Comparison of ENCODE assay signal across 1 cellular context in genomic region chr12:108562348-108563134, GRCh38.
TF ChIP-seq lines count a peak whose summit lies in the region.

Gene ISCU, plus strand, starts transcription at chr12:108562596. Its CDS starts 27 bp downstream, at chr12:108562623.

TF ChIP-seq in HepG2, 621 proteins besides CTCF, POLR2A, EP300 and RAD21 (continued from another document and continues in another):
- TF ChIP-seq AKNA (CRISPR knock-in tag; IDR thresholded peaks at IDR 0.05; ENCODE audit: borderline replicate concordance) (no peak), FOSL1 (CRISPR knock-in tag; IDR thresholded peaks at IDR 0.05; ENCODE audit: borderline replicate concordance) (no peak), ZSCAN5A (CRISPR knock-in tag; IDR thresholded peaks at IDR 0.05; ENCODE audit: borderline replicate concordance) (no peak), NCOA5 (CRISPR knock-in tag; IDR thresholded peaks at IDR 0.05) (no peak), ZNF775 (CRISPR knock-in tag; IDR thresholded peaks at IDR 0.05; ENCODE audit: borderline replicate concordance) (no peak), HMGXB3 (CRISPR knock-in tag; IDR thresholded peaks at IDR 0.05; ENCODE audit: borderline replicate concordance) (no peak), JUND (CRISPR knock-in tag; IDR thresholded peaks at IDR 0.05) (no peak), ELF1 (CRISPR knock-in tag; IDR thresholded peaks at IDR 0.05) (peak; percentile 36; the same call in 1 of the 2 replicates), ZC3H4 (CRISPR knock-in tag; IDR thresholded peaks at IDR 0.05; ENCODE audit: borderline replicate concordance) (no peak), TEF (CRISPR knock-in tag; IDR thresholded peaks at IDR 0.05) (no peak), ZNF3 (CRISPR knock-in tag; IDR thresholded peaks at IDR 0.05) (no peak), ZNF687 (CRISPR knock-in tag; IDR thresholded peaks at IDR 0.05) (peak; percentile 78), SAP130 (CRISPR knock-in tag; IDR thresholded peaks at IDR 0.05; ENCODE audit: low read depth) (peak; percentile 99), BCLAF1 (IDR thresholded peaks at IDR 0.05) (no peak), RAD51 (IDR thresholded peaks at IDR 0.05; ENCODE audit: borderline replicate concordance) (no peak), SP140L (CRISPR knock-in tag; IDR thresholded peaks at IDR 0.05; ENCODE audit: borderline replicate concordance) (no peak), ZBTB26 (CRISPR knock-in tag; IDR thresholded peaks at IDR 0.05; ENCODE audit: borderline replicate concordance) (peak; percentile 59; the same call in 1 of the 2 replicates), ZSCAN31 (CRISPR knock-in tag; IDR thresholded peaks at IDR 0.05; ENCODE audit: low read depth) (no peak), ZNF496 (CRISPR knock-in tag; IDR thresholded peaks at IDR 0.05; ENCODE audit: insufficient replicate concordance) (no peak), ZNF569 (CRISPR knock-in tag; IDR thresholded peaks at IDR 0.05; ENCODE audit: borderline replicate concordance) (no peak), FUBP1 (CRISPR knock-in tag; IDR thresholded peaks at IDR 0.05; ENCODE audit: borderline replicate concordance) (no peak), SETDB1 (CRISPR knock-in tag; IDR thresholded peaks at IDR 0.05; ENCODE audit: borderline replicate concordance) (no peak), GRHL1 (CRISPR knock-in tag; conservative IDR thresholded peaks at IDR 0.05) (no peak), ZNF672 (CRISPR knock-in tag; IDR thresholded peaks at IDR 0.05) (no peak), BCL3 (CRISPR knock-in tag; IDR thresholded peaks at IDR 0.05) (peak; percentile 20; the same call in 1 of the 2 replicates), ZBTB42 (CRISPR knock-in tag; IDR thresholded peaks at IDR 0.05) (no peak)
